In genomic region chr15:30675891-30676290, GRCh38 we compare ENCODE assay signal across 7 cellular contexts.
DNase-seq lines count a peak whose midpoint lies in the region; TF ChIP-seq lines count a peak whose summit lies in the region.
"Not testable (repeated sequence)": the region's sequence is repeated elsewhere in the genome, so short reads cannot be mapped to it uniquely, and the experiment has no call there.

No MANE protein-coding gene starts in this region.

- not testable (repeated sequence) for H3K4me3 ChIP-seq in AG04450 (ENCODE audit: low read depth, low read length); GM23248; Karpas-422 (ENCODE audit: low read length); endodermal cell (ENCODE audit: low read length)

- H3K27me3 Mint-ChIP-seq in activated CD4-positive, alpha-beta T cell treated with anti-CD3 and anti-CD28 coated beads, Interleukin-2, amount 10 ng/mL, durations not matched to agents 7 days and 5 days; endodermal cell (ENCODE audit: insufficient read depth): not testable (repeated sequence)

- H3K27ac Mint-ChIP-seq in activated CD4-positive, alpha-beta T cell treated with anti-CD3 and anti-CD28 coated beads, Interleukin-2, amount 10 ng/mL, durations not matched to agents 7 days and 5 days = peak overlapping the region; percentile 36
- H3K27ac Mint-ChIP-seq in endodermal cell = peak overlapping the region; percentile 26

- not testable (repeated sequence) for TF ChIP-seq CTCF in AG04450 (IDR thresholded peaks at IDR 0.05; ENCODE audit: low read depth, low read length); endodermal cell (conservative IDR thresholded peaks at IDR 0.05)

- H3K79me2 ChIP-seq in GM23248 (ENCODE audit: insufficient read depth); Karpas-422 (ENCODE audit: low read length): not testable (repeated sequence)

- DNase-seq in AG04450 (ENCODE audit: low read depth, low spot score); activated CD4-positive, alpha-beta T cell treated with anti-CD3 and anti-CD28 coated beads, Interleukin-2, amount 10 ng/mL, durations not matched to agents 7 days and 5 days; endodermal cell: not testable (repeated sequence)
- peak; percentile 2 for DNase-seq in GM23248
- peak; percentile 32 for DNase-seq in Karpas-422
- DNase-seq in astrocyte of the hippocampus (ENCODE audit: low read depth, low spot score) = peak; percentile 72
- peak; percentile 69 for DNase-seq in iris pigment epithelial cell (ENCODE audit: low read depth)

- not testable (repeated sequence) for H3K27me3 ChIP-seq in AG04450 (ENCODE audit: control insufficient read depth, insufficient read depth, low read length); GM23248 (replicated peaks; ENCODE audit: insufficient read depth); Karpas-422 (ENCODE audit: low read length); endodermal cell (ENCODE audit: control insufficient read depth, insufficient read depth, low read length, poor library complexity, severe bottlenecking)

- not testable (repeated sequence) for H3K4me3 Mint-ChIP-seq in activated CD4-positive, alpha-beta T cell treated with anti-CD3 and anti-CD28 coated beads, Interleukin-2, amount 10 ng/mL, durations not matched to agents 7 days and 5 days; endodermal cell

- H3F3A ChIP-seq in GM23248 (ENCODE audit: insufficient read depth) = not testable (repeated sequence)

- H3K27ac ChIP-seq in AG04450 (ENCODE audit: low read depth, low read length) = peak overlapping the region; percentile 11
- not testable (repeated sequence) for H3K27ac ChIP-seq in GM23248; Karpas-422 (ENCODE audit: low read length); endodermal cell (ENCODE audit: low read depth, low read length)

- H2AFZ ChIP-seq in GM23248; Karpas-422 (ENCODE audit: low read length): not testable (repeated sequence)

- H3K4me2 ChIP-seq in GM23248 (ENCODE audit: unreplicated experiment); Karpas-422 (ENCODE audit: low read depth, low read length, poor library complexity, severe bottlenecking): not testable (repeated sequence)

- peaks cover 34% of the 10 kb centered on the region for H3K36me3 Mint-ChIP-seq in activated CD4-positive, alpha-beta T cell treated with anti-CD3 and anti-CD28 coated beads, Interleukin-2, amount 10 ng/mL, durations not matched to agents 7 days and 5 days (ENCODE audit: low read depth)
- H3K36me3 Mint-ChIP-seq in endodermal cell (ENCODE audit: low read depth) = peaks cover 27% of the 10 kb centered on the region

- in situ Hi-C loops in GM23248 (cut with MboI) = not testable (repeated sequence)

- H3K9me3 Mint-ChIP-seq in activated CD4-positive, alpha-beta T cell treated with anti-CD3 and anti-CD28 coated beads, Interleukin-2, amount 10 ng/mL, durations not matched to agents 7 days and 5 days; endodermal cell: not testable (repeated sequence)

- not testable (repeated sequence) for H3K9ac ChIP-seq in GM23248; Karpas-422 (ENCODE audit: low read length); endodermal cell (ENCODE audit: extremely low read depth, low read length, poor library complexity, severe bottlenecking)

- not testable (repeated sequence) for H3K9me3 ChIP-seq in AG04450 (ENCODE audit: control insufficient read depth, insufficient read depth, low read length); GM23248 (ENCODE audit: low read depth); Karpas-422 (ENCODE audit: low read length); endodermal cell (ENCODE audit: control insufficient read depth, low read length)

- not testable (repeated sequence) for H3K4me1 Mint-ChIP-seq in activated CD4-positive, alpha-beta T cell treated with anti-CD3 and anti-CD28 coated beads, Interleukin-2, amount 10 ng/mL, durations not matched to agents 7 days and 5 days; endodermal cell

- POLR2A ChIA-PET in AG04450 (lab: Yijun Ruan, JAX); activated CD4-positive, alpha-beta T cell treated with anti-CD3 and anti-CD28 coated beads, Interleukin-2, amount 10 ng/mL, durations not matched to agents 7 days and 5 days (lab: Charles Lee): not testable (repeated sequence)

- CTCF ChIA-PET in AG04450 (lab: Charles Lee); activated CD4-positive, alpha-beta T cell treated with anti-CD3 and anti-CD28 coated beads, Interleukin-2, amount 10 ng/mL, durations not matched to agents 7 days and 5 days (lab: Charles Lee): not testable (repeated sequence)

- not testable (repeated sequence) for H3K4me1 ChIP-seq in GM23248 (ENCODE audit: insufficient read depth); Karpas-422 (ENCODE audit: low read length); endodermal cell (ENCODE audit: control insufficient read depth, insufficient read depth, low read length)

- not testable (repeated sequence) for H3K9me2 ChIP-seq in GM23248 (ENCODE audit: insufficient read depth); Karpas-422 (replicated peaks; ENCODE audit: insufficient read depth, low read length)

- not testable (repeated sequence) for H4K20me1 ChIP-seq in GM23248 (ENCODE audit: insufficient read depth); Karpas-422 (ENCODE audit: insufficient read depth, low read depth, low read length)

- 97 to 98% methylated on average over 4 of the region's 4 CpGs for WGBS in GM23248 (ENCODE audit: low coverage in 1 of 2, low lambda C conversion rate in 2 of 2, missing lambda C conversion rate in 2 of 2), 2 experiments
- WGBS in endodermal cell (ENCODE audit: insufficient coverage in 1 of 2, insufficient read length in 1 of 2), 2 experiments = 97 to 100% methylated on average over 1 to 3 of the region's 4 CpGs

- H3K36me3 ChIP-seq in GM23248 (ENCODE audit: low read depth); Karpas-422 (ENCODE audit: insufficient read depth, low read length): not testable (repeated sequence)
- peaks cover 23% of the 10 kb centered on the region for H3K36me3 ChIP-seq in endodermal cell (ENCODE audit: control insufficient read depth, insufficient read depth, low read length)
